Comparison of ENCODE assay signal across 1 cellular context in the genomic region with DNA sequence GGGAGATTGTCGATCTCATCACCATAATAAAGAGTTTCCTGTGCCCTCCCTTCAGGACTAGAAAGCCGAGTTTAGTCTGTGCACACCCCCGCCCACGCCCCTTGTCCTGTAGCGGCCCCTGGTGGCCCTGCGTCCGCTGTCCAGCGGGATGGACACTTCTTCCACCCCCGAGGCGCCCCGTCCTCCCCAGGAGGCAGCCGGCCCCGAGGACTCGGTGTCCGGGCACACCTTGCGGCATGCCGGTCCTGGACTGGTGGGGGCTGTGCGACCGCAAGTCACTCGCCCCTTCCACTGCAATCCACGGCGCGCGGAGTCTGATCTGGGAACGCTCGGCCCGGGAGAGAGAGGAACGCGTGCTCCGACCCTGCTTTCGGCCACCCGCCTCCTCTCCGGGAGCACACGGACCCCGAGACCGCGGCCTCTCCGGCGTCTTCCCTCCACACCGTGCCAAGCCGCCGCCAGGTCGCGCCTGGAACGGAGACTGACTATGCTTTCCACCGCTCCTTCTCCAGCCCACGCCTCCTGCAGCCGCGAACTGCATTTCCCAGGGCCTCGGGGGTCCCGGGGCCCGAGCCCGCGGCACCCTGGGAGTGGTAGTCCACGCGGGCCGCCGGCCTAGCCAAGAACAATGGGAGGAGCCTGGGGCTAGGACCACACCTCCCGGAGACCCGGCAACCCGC.
A peak's percentile ranks its signal among the peaks of the same experiment; 100 is the strongest.
TF ChIP-seq lines count a peak whose summit lies in the region.

No MANE protein-coding gene starts in this region.

TF ChIP-seq in K562, 482 proteins besides CTCF, POLR2A, EP300 and RAD21 (continued from another document and continues in another):
- TF ChIP-seq, protein P1, sequence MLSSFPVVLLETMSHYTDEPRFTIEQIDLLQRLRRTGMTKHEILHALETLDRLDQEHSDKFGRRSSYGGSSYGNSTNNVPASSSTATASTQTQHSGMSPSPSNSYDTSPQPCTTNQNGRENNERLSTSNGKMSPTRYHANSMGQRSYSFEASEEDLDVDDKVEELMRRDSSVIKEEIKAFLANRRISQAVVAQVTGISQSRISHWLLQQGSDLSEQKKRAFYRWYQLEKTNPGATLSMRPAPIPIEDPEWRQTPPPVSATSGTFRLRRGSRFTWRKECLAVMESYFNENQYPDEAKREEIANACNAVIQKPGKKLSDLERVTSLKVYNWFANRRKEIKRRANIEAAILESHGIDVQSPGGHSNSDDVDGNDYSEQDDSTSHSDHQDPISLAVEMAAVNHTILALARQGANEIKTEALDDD (IDR thresholded peaks at IDR 0.05), result peak; percentile 89
- TF ChIP-seq EGR1 (conservative IDR thresholded peaks at IDR 0.05) (peak; percentile 98), KLF13 (tag; IDR thresholded peaks at IDR 0.05; ENCODE audit: borderline replicate concordance, low read depth) (peak; percentile 88; the same call in 1 of the 2 replicates), PHF21A (IDR thresholded peaks at IDR 0.05; ENCODE audit: borderline replicate concordance, low read depth) (peak; percentile 70; the same call in 1 of the 2 replicates), CTBP1 (IDR thresholded peaks at IDR 0.05; ENCODE audit: borderline replicate concordance) (peak; percentile 81; the same call in 1 of the 2 replicates), ZNF699 (CRISPR knock-in tag; IDR thresholded peaks at IDR 0.05; ENCODE audit: insufficient replicate concordance) (no peak), CBFB (CRISPR knock-in tag; IDR thresholded peaks at IDR 0.05) (peak; percentile 62; the same call in 1 of the 2 replicates), SAFB (IDR thresholded peaks at IDR 0.05; ENCODE audit: borderline replicate concordance, low read depth, low read length) (peak; percentile 71; the same call in 1 of the 2 replicates), LCOR (CRISPR knock-in tag; IDR thresholded peaks at IDR 0.05) (peak; percentile 51; the same call in 1 of the 2 replicates), ZNF431 (CRISPR knock-in tag; IDR thresholded peaks at IDR 0.05) (0 out of 2 replicates have a peak, but pooled peaks have one; percentile 35), FOXA3 (CRISPR knock-in tag; conservative IDR thresholded peaks at IDR 0.05 in 1 of 2, IDR thresholded peaks at IDR 0.05 in 1 of 2) (0 out of 4 replicates have a peak, but pooled peaks of 1 of the 2 experiments have one; percentile 62), CREM (IDR thresholded peaks at IDR 0.05; ENCODE audit: low read depth) (peak; percentile 70; the same call in 1 of the 2 replicates), DPF2 (IDR thresholded peaks at IDR 0.05) (peak; percentile 39; the same call in 1 of the 2 replicates), SMAD3 (CRISPR knock-in tag; conservative IDR thresholded peaks at IDR 0.05) (peak; percentile 34; the same call in 1 of the 2 replicates), JUN (IDR thresholded peaks at IDR 0.05; ENCODE audit: borderline replicate concordance, low read depth, low read length) (0 out of 2 replicates have a peak, but pooled peaks have one; percentile 15), JUN (CRISPR knock-in tag; IDR thresholded peaks at IDR 0.05; ENCODE audit: borderline replicate concordance) (no peak), DACH1 (IDR thresholded peaks at IDR 0.05; ENCODE audit: partially characterized antibody) (no peak), NONO (IDR thresholded peaks at IDR 0.05; ENCODE audit: low read depth in 2 of 2, low read length in 1 of 2) (peak in 1 of 2 experiments; percentile 19; a peak in 2 of 4 replicates), EHMT2 (IDR thresholded peaks at IDR 0.05) (no peak), SREBF1 (IDR thresholded peaks at IDR 0.05; ENCODE audit: borderline replicate concordance, low read depth, low read length) (no peak), MCM5 (IDR thresholded peaks at IDR 0.05; ENCODE audit: low read depth) (no peak)
- TF ChIP-seq, protein P2, sequence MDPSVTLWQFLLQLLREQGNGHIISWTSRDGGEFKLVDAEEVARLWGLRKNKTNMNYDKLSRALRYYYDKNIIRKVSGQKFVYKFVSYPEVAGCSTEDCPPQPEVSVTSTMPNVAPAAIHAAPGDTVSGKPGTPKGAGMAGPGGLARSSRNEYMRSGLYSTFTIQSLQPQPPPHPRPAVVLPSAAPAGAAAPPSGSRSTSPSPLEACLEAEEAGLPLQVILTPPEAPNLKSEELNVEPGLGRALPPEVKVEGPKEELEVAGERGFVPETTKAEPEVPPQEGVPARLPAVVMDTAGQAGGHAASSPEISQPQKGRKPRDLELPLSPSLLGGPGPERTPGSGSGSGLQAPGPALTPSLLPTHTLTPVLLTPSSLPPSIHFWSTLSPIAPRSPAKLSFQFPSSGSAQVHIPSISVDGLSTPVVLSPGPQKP (CRISPR knock-in tag; IDR thresholded peaks at IDR 0.05), result no peak
- TF ChIP-seq, protein P3, sequence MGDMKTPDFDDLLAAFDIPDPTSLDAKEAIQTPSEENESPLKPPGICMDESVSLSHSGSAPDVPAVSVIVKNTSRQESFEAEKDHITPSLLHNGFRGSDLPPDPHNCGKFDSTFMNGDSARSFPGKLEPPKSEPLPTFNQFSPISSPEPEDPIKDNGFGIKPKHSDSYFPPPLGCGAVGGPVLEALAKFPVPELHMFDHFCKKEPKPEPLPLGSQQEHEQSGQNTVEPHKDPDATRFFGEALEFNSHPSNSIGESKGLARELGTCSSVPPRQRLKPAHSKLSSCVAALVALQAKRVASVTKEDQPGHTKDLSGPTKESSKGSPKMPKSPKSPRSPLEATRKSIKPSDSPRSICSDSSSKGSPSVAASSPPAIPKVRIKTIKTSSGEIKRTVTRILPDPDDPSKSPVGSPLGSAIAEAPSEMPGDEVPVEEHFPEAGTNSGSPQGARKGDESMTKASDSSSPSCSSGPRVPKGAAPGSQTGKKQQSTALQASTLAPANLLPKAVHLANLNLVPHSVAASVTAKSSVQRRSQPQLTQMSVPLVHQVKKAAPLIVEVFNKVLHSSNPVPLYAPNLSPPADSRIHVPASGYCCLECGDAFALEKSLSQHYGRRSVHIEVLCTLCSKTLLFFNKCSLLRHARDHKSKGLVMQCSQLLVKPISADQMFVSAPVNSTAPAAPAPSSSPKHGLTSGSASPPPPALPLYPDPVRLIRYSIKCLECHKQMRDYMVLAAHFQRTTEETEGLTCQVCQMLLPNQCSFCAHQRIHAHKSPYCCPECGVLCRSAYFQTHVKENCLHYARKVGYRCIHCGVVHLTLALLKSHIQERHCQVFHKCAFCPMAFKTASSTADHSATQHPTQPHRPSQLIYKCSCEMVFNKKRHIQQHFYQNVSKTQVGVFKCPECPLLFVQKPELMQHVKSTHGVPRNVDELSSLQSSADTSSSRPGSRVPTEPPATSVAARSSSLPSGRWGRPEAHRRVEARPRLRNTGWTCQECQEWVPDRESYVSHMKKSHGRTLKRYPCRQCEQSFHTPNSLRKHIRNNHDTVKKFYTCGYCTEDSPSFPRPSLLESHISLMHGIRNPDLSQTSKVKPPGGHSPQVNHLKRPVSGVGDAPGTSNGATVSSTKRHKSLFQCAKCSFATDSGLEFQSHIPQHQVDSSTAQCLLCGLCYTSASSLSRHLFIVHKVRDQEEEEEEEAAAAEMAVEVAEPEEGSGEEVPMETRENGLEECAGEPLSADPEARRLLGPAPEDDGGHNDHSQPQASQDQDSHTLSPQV (IDR thresholded peaks at IDR 0.05), result peak; percentile 18; the same call in 1 of the 2 replicates
- TF ChIP-seq, protein P4, sequence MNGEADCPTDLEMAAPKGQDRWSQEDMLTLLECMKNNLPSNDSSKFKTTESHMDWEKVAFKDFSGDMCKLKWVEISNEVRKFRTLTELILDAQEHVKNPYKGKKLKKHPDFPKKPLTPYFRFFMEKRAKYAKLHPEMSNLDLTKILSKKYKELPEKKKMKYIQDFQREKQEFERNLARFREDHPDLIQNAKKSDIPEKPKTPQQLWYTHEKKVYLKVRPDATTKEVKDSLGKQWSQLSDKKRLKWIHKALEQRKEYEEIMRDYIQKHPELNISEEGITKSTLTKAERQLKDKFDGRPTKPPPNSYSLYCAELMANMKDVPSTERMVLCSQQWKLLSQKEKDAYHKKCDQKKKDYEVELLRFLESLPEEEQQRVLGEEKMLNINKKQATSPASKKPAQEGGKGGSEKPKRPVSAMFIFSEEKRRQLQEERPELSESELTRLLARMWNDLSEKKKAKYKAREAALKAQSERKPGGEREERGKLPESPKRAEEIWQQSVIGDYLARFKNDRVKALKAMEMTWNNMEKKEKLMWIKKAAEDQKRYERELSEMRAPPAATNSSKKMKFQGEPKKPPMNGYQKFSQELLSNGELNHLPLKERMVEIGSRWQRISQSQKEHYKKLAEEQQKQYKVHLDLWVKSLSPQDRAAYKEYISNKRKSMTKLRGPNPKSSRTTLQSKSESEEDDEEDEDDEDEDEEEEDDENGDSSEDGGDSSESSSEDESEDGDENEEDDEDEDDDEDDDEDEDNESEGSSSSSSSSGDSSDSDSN (IDR thresholded peaks at IDR 0.05; ENCODE audit: borderline replicate concordance in 1 of 2, low read depth in 2 of 2, low read length in 2 of 2), result peak; percentile 86 to 93
- TF ChIP-seq, protein P5, sequence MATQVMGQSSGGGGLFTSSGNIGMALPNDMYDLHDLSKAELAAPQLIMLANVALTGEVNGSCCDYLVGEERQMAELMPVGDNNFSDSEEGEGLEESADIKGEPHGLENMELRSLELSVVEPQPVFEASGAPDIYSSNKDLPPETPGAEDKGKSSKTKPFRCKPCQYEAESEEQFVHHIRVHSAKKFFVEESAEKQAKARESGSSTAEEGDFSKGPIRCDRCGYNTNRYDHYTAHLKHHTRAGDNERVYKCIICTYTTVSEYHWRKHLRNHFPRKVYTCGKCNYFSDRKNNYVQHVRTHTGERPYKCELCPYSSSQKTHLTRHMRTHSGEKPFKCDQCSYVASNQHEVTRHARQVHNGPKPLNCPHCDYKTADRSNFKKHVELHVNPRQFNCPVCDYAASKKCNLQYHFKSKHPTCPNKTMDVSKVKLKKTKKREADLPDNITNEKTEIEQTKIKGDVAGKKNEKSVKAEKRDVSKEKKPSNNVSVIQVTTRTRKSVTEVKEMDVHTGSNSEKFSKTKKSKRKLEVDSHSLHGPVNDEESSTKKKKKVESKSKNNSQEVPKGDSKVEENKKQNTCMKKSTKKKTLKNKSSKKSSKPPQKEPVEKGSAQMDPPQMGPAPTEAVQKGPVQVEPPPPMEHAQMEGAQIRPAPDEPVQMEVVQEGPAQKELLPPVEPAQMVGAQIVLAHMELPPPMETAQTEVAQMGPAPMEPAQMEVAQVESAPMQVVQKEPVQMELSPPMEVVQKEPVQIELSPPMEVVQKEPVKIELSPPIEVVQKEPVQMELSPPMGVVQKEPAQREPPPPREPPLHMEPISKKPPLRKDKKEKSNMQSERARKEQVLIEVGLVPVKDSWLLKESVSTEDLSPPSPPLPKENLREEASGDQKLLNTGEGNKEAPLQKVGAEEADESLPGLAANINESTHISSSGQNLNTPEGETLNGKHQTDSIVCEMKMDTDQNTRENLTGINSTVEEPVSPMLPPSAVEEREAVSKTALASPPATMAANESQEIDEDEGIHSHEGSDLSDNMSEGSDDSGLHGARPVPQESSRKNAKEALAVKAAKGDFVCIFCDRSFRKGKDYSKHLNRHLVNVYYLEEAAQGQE (CRISPR knock-in tag; IDR thresholded peaks at IDR 0.05; ENCODE audit: low read depth), result peak; percentile 78
- TF ChIP-seq, protein P6, sequence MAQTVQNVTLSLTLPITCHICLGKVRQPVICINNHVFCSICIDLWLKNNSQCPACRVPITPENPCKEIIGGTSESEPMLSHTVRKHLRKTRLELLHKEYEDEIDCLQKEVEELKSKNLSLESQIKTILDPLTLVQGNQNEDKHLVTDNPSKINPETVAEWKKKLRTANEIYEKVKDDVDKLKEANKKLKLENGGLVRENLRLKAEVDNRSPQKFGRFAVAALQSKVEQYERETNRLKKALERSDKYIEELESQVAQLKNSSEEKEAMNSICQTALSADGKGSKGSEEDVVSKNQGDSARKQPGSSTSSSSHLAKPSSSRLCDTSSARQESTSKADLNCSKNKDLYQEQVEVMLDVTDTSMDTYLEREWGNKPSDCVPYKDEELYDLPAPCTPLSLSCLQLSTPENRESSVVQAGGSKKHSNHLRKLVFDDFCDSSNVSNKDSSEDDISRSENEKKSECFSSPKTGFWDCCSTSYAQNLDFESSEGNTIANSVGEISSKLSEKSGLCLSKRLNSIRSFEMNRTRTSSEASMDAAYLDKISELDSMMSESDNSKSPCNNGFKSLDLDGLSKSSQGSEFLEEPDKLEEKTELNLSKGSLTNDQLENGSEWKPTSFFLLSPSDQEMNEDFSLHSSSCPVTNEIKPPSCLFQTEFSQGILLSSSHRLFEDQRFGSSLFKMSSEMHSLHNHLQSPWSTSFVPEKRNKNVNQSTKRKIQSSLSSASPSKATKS (CRISPR knock-in tag; IDR thresholded peaks at IDR 0.05), result 0 out of 2 replicates have a peak, but pooled peaks have one; percentile 50
- TF ChIP-seq, protein P7, sequence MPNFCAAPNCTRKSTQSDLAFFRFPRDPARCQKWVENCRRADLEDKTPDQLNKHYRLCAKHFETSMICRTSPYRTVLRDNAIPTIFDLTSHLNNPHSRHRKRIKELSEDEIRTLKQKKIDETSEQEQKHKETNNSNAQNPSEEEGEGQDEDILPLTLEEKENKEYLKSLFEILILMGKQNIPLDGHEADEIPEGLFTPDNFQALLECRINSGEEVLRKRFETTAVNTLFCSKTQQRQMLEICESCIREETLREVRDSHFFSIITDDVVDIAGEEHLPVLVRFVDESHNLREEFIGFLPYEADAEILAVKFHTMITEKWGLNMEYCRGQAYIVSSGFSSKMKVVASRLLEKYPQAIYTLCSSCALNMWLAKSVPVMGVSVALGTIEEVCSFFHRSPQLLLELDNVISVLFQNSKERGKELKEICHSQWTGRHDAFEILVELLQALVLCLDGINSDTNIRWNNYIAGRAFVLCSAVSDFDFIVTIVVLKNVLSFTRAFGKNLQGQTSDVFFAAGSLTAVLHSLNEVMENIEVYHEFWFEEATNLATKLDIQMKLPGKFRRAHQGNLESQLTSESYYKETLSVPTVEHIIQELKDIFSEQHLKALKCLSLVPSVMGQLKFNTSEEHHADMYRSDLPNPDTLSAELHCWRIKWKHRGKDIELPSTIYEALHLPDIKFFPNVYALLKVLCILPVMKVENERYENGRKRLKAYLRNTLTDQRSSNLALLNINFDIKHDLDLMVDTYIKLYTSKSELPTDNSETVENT (CRISPR knock-in tag; IDR thresholded peaks at IDR 0.05), result 0 out of 2 replicates have a peak, but pooled peaks have one; percentile 11
- TF ChIP-seq, protein P8, sequence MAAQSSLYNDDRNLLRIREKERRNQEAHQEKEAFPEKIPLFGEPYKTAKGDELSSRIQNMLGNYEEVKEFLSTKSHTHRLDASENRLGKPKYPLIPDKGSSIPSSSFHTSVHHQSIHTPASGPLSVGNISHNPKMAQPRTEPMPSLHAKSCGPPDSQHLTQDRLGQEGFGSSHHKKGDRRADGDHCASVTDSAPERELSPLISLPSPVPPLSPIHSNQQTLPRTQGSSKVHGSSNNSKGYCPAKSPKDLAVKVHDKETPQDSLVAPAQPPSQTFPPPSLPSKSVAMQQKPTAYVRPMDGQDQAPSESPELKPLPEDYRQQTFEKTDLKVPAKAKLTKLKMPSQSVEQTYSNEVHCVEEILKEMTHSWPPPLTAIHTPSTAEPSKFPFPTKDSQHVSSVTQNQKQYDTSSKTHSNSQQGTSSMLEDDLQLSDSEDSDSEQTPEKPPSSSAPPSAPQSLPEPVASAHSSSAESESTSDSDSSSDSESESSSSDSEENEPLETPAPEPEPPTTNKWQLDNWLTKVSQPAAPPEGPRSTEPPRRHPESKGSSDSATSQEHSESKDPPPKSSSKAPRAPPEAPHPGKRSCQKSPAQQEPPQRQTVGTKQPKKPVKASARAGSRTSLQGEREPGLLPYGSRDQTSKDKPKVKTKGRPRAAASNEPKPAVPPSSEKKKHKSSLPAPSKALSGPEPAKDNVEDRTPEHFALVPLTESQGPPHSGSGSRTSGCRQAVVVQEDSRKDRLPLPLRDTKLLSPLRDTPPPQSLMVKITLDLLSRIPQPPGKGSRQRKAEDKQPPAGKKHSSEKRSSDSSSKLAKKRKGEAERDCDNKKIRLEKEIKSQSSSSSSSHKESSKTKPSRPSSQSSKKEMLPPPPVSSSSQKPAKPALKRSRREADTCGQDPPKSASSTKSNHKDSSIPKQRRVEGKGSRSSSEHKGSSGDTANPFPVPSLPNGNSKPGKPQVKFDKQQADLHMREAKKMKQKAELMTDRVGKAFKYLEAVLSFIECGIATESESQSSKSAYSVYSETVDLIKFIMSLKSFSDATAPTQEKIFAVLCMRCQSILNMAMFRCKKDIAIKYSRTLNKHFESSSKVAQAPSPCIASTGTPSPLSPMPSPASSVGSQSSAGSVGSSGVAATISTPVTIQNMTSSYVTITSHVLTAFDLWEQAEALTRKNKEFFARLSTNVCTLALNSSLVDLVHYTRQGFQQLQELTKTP (IDR thresholded peaks at IDR 0.05; ENCODE audit: low read depth in 1 of 2, partially characterized antibody in 2 of 2), result peak in 1 of 2 experiments; percentile 98
